Comparison of ENCODE assay signal across 8 cellular contexts in the genomic region with DNA sequence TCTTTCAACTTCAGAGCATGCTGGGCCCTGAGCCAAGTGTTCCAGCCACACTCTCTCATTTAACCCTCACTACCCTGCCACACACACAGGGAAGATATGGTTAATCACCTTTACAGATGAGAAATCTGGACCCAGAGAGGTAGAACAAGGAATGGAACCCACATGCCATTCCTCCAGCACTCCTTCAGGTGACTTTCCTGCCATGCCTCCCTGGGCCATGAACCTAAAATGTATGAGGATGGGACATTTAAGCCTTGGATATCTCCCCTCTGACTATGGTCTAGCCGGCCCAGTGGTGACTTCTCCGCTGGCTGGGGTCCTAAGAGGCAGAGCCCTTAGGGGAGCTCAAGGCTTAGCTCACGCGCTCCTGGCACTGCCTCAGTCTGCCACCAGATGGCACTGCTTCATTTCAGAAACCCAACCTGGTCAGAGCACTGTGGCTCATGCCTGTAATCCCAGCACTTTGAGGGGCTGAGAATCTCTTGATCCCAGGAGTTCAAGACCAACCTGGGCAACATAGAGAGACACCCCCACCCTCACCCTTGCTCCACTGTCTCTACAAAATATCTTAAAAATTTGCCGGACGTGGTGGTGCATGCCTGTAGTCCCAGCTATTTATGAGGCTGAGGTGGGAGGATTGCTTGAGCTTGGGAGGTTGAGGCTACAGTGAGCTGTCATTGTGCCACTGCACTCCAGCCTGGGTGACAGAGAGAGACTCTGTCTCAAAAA. TPM values are rescaled to one million over a fixed set of nuclear protein-coding genes. Genes with fewer than 3 reads are reported as not detected.
DNase-seq lines count a peak whose midpoint lies in the region; ATAC-seq and TF ChIP-seq lines count a peak whose summit lies in the region.

No MANE protein-coding gene starts in this region.

- no peaks in the 10 kb centered on the region for H3K9me3 Mint-ChIP-seq in activated T-helper 2 cell treated with anti-CD3 and anti-CD28 coated beads, Interferon-gamma antibody, Interleukin-2, Interleukin-4, amounts not matched to agents 10 μg/mL and 5 μg/mL and 100 μg/mL, durations not matched to agents 14 hours and 24 hours and 36 hours

- H3K27me3 Mint-ChIP-seq in activated T-helper 2 cell treated with anti-CD3 and anti-CD28 coated beads, Interferon-gamma antibody, Interleukin-2, Interleukin-4, amounts not matched to agents 10 μg/mL and 5 μg/mL and 100 μg/mL, durations not matched to agents 14 hours and 24 hours and 36 hours (ENCODE audit: low read depth) = no peaks in the 10 kb centered on the region

- H3K4me3 ChIP-seq in fibroblast of villous mesenchyme (ENCODE audit: low read depth, low read length) (no peak overlapping the region), neutrophil (ENCODE audit: low read depth in 1 of 2, low read length in 1 of 2) (no peak overlapping the region)

- DNase-seq in GF-D8 (lab: John Stamatoyannopoulos, UW) (peak; percentile 23), HuH-7 (ENCODE audit: low spot score) (peak; percentile 65), RPMI7951 (ENCODE audit: low read depth) (peak; percentile 66), fibroblast of villous mesenchyme (ENCODE audit: low read depth) (peak; percentile 76), stromal cell of bone marrow (ENCODE audit: low read depth) (peak; percentile 49)
- peak; percentile 71 for DNase-seq in activated T-helper 2 cell treated with anti-CD3 and anti-CD28 coated beads, Interferon-gamma antibody, Interleukin-2, Interleukin-4, amounts not matched to agents 10 μg/mL and 5 μg/mL and 100 μg/mL, durations not matched to agents 14 hours and 24 hours and 36 hours (ENCODE audit: low spot score)

- no peak for ATAC-seq in GM19452 (IDR thresholded peaks at IDR 0.05; ENCODE audit: unreplicated experiment)

- H3K36me3 ChIP-seq in neutrophil = no peaks in the 10 kb centered on the region

- H3K27me3 ChIP-seq in neutrophil = no peaks in the 10 kb centered on the region

- H3K4me1 ChIP-seq in neutrophil (ENCODE audit: control insufficient read depth in 1 of 2, insufficient read depth in 1 of 2, low read depth in 1 of 2, low read length in 1 of 2) = peaks cover 14 to 17% of the 10 kb centered on the region in 2 experiments

- H3K36me3 Mint-ChIP-seq in activated T-helper 2 cell treated with anti-CD3 and anti-CD28 coated beads, Interferon-gamma antibody, Interleukin-2, Interleukin-4, amounts not matched to agents 10 μg/mL and 5 μg/mL and 100 μg/mL, durations not matched to agents 14 hours and 24 hours and 36 hours (ENCODE audit: low read depth) = no peaks in the 10 kb centered on the region

- peaks cover 11% of the 10 kb centered on the region for H3K4me1 Mint-ChIP-seq in activated T-helper 2 cell treated with anti-CD3 and anti-CD28 coated beads, Interferon-gamma antibody, Interleukin-2, Interleukin-4, amounts not matched to agents 10 μg/mL and 5 μg/mL and 100 μg/mL, durations not matched to agents 14 hours and 24 hours and 36 hours (ENCODE audit: low read depth)

- intact Hi-C loops in activated T-helper 2 cell treated with anti-CD3 and anti-CD28 coated beads, Interferon-gamma antibody, Interleukin-2, Interleukin-4, amounts not matched to agents 10 μg/mL and 5 μg/mL and 100 μg/mL, durations not matched to agents 14 hours and 24 hours and 36 hours (cut with micrococcal nuclease) = loop anchor here (1.0 to 2.0 kb wide), 5 partner anchors 117 to 298 kb away; a partner anchor contains a TSS

- H3K4me3 Mint-ChIP-seq in activated T-helper 2 cell treated with anti-CD3 and anti-CD28 coated beads, Interferon-gamma antibody, Interleukin-2, Interleukin-4, amounts not matched to agents 10 μg/mL and 5 μg/mL and 100 μg/mL, durations not matched to agents 14 hours and 24 hours and 36 hours (ENCODE audit: low read depth) = no peak overlapping the region

- H3K9me3 ChIP-seq in neutrophil = no peaks in the 10 kb centered on the region

- peak overlapping the region; percentile 76 for H3K27ac Mint-ChIP-seq in activated T-helper 2 cell treated with anti-CD3 and anti-CD28 coated beads, Interferon-gamma antibody, Interleukin-2, Interleukin-4, amounts not matched to agents 10 μg/mL and 5 μg/mL and 100 μg/mL, durations not matched to agents 14 hours and 24 hours and 36 hours

- no peak overlapping the region for H3K27ac ChIP-seq in neutrophil

- TF ChIP-seq CTCF in fibroblast of villous mesenchyme (IDR thresholded peaks at IDR 0.05; ENCODE audit: insufficient read depth, low read depth, low read length) (peak; percentile 93), neutrophil (IDR thresholded peaks at IDR 0.05) (peak; percentile 96)

RNA-seq across cellular contexts. Expression of a gene that starts 2.2 kb away (rescaled TPM):
- total RNA-seq in RPMI7951 (2014; rRNA removed; shearing (Covaris generic)) = 11.0 and 11.7 TPM in 2 replicates
- 41.1 and 43.0 TPM in 2 replicates for total RNA-seq in activated T-helper 2 cell treated with anti-CD3 and anti-CD28 coated beads, Interferon-gamma antibody, Interleukin-2, Interleukin-4, amounts not matched to agents 10 μg/mL and 5 μg/mL and 100 μg/mL, durations not matched to agents 14 hours and 24 hours and 36 hours
- 11.0 and 15.5 TPM in 2 replicates for total RNA-seq in fibroblast of villous mesenchyme

RNA-seq across cellular contexts. Expression of a gene that starts 36.5 kb away (rescaled TPM):
- 6.5 and 7.0 TPM in 2 replicates for total RNA-seq in RPMI7951 (2014; rRNA removed; shearing (Covaris generic))
- total RNA-seq in activated T-helper 2 cell treated with anti-CD3 and anti-CD28 coated beads, Interferon-gamma antibody, Interleukin-2, Interleukin-4, amounts not matched to agents 10 μg/mL and 5 μg/mL and 100 μg/mL, durations not matched to agents 14 hours and 24 hours and 36 hours = 39.3 and 40.0 TPM in 2 replicates
- total RNA-seq in fibroblast of villous mesenchyme = 26.3 and 26.7 TPM in 2 replicates

Comparison
In these comparisons a context has a peak if more than half of its experiments do, and no peak if none do; other contexts are left out.
1. DNase-seq: peak in every context shown above with its lines; median percentile 76 in fibroblast of villous mesenchyme; 71 in activated T-helper 2 cell treated with anti-CD3 and anti-CD28 coated beads, Interferon-gamma antibody, Interleukin-2, Interleukin-4, amounts not matched to agents 10 μg/mL and 5 μg/mL and 100 μg/mL, durations not matched to agents 14 hours and 24 hours and 36 hours; 66 in RPMI7951; 65 in HuH-7; 49 in stromal cell of bone marrow; 23 in GF-D8.